Comparison of ENCODE assay signal across 28 cellular contexts in genomic region chr10:18066947-18067346, GRCh38.
"Had no signal": no experiment of that assay in that cellular context is flagged by ENCODE, and none has a peak within 500 bp of the region (broad histone marks: within the 10 kb centered on the region; RNA-seq: fewer than 3 reads in every experiment).

No MANE protein-coding gene starts in this region.

- H3K27me3 Mint-ChIP-seq: activated B cell treated with CpG ODN at 0.5 μM for 24 hours; activated CD8-positive, alpha-beta memory T cell treated with anti-CD3 and anti-CD28 coated beads, Interleukin-2, amount 10 ng/mL, durations not matched to agents 7 days and 5 days; activated CD8-positive, alpha-beta T cell treated with anti-CD3 and anti-CD28 coated beads for 36 hours; natural killer cell treated with Interleukin-12 subunit alpha and Interleukin-12 subunit beta and Interleukin-15 and Interleukin-18, amount 100 ng/mL, for 72 hours had no signal

- H3K36me3 Mint-ChIP-seq: activated CD8-positive, alpha-beta memory T cell treated with anti-CD3 and anti-CD28 coated beads, Interleukin-2, amount 10 ng/mL, durations not matched to agents 7 days and 5 days; activated naive CD4-positive, alpha-beta T cell treated with anti-CD3 and anti-CD28 coated beads, Interleukin-2, amount 50 U/mL, for 24 hours; natural killer cell treated with Interleukin-12 subunit alpha and Interleukin-12 subunit beta and Interleukin-15 and Interleukin-18, amount 100 ng/mL, for 72 hours; stimulated activated effector memory CD8-positive, alpha-beta T cell treated with anti-CD3 and anti-CD28 coated beads, Interleukin-12 subunit alpha, Interleukin-12 subunit beta, amount 100 ng/mL, for 72 hours had no signal

- ATAC-seq: activated CD8-positive, alpha-beta memory T cell treated with anti-CD3 and anti-CD28 coated beads, Interleukin-2, amount 10 ng/mL, durations not matched to agents 7 days and 5 days; activated CD8-positive, alpha-beta T cell treated with anti-CD3 and anti-CD28 coated beads for 36 hours; gastroesophageal sphincter; heart left ventricle; left lung; natural killer cell treated with Interleukin-12 subunit alpha and Interleukin-12 subunit beta and Interleukin-15 and Interleukin-18, amount 100 ng/mL, for 72 hours; pancreas; psoas muscle; right cardiac atrium; stimulated activated effector memory CD8-positive, alpha-beta T cell treated with anti-CD3 and anti-CD28 coated beads, Interleukin-12 subunit alpha, Interleukin-12 subunit beta, amount 100 ng/mL, for 72 hours had no signal

- H3K4me1 ChIP-seq: breast epithelium, esophagus squamous epithelium, gastroesophageal sphincter, heart left ventricle, left lung, pancreas, psoas muscle, stomach, suprapubic skin, tibial nerve had no signal

- H3K4me1 Mint-ChIP-seq: activated B cell treated with CpG ODN at 0.5 μM for 24 hours; activated CD8-positive, alpha-beta memory T cell treated with anti-CD3 and anti-CD28 coated beads, Interleukin-2, amount 10 ng/mL, durations not matched to agents 7 days and 5 days; activated naive CD4-positive, alpha-beta T cell treated with anti-CD3 and anti-CD28 coated beads, Interleukin-2, amount 50 U/mL, for 24 hours; stimulated activated effector memory CD8-positive, alpha-beta T cell treated with anti-CD3 and anti-CD28 coated beads, Interleukin-12 subunit alpha, Interleukin-12 subunit beta, amount 100 ng/mL, for 72 hours had no signal

- H3K9me3 ChIP-seq: breast epithelium, gastroesophageal sphincter, neutrophil, pancreas, psoas muscle, suprapubic skin had no signal

- H3K27me3 ChIP-seq: breast epithelium, esophagus squamous epithelium, gastroesophageal sphincter, heart left ventricle, left lung, neutrophil, pancreas, stomach, suprapubic skin, tibial nerve had no signal

- H3K27ac Mint-ChIP-seq: activated B cell treated with CpG ODN at 0.5 μM for 24 hours; activated CD8-positive, alpha-beta memory T cell treated with anti-CD3 and anti-CD28 coated beads, Interleukin-2, amount 10 ng/mL, durations not matched to agents 7 days and 5 days; activated CD8-positive, alpha-beta T cell treated with anti-CD3 and anti-CD28 coated beads for 36 hours; activated naive CD4-positive, alpha-beta T cell treated with anti-CD3 and anti-CD28 coated beads, Interleukin-2, amount 50 U/mL, for 24 hours; natural killer cell treated with Interleukin-12 subunit alpha and Interleukin-12 subunit beta and Interleukin-15 and Interleukin-18, amount 100 ng/mL, for 72 hours; stimulated activated effector memory CD8-positive, alpha-beta T cell treated with anti-CD3 and anti-CD28 coated beads, Interleukin-12 subunit alpha, Interleukin-12 subunit beta, amount 100 ng/mL, for 72 hours had no signal

- H3K27ac ChIP-seq: breast epithelium, coronary artery, esophagus squamous epithelium, gastroesophageal sphincter, heart left ventricle, left lung, neutrophil, pancreas, psoas muscle, stomach, suprapubic skin, tibial nerve had no signal

- DNase-seq: activated B cell treated with CpG ODN at 0.5 μM for 24 hours; activated CD4-positive, alpha-beta T cell treated with anti-CD3 and anti-CD28 coated beads for 48 hours; activated CD8-positive, alpha-beta memory T cell treated with anti-CD3 and anti-CD28 coated beads, Interleukin-2, amount 10 ng/mL, durations not matched to agents 7 days and 5 days; activated CD8-positive, alpha-beta T cell treated with anti-CD3 and anti-CD28 coated beads for 36 hours; activated effector memory CD4-positive, alpha-beta T cell treated with anti-CD3 and anti-CD28 coated beads, Interleukin-2, amount 50 U/mL, for 16 hours; activated T-cell treated with anti-CD3 and anti-CD28 coated beads for 4 hours; anterior cingulate cortex; esophagus squamous epithelium; heart left ventricle; left lung; midbrain; pancreas; psoas muscle; right cardiac atrium; small intestine; stimulated activated CD4-positive, alpha-beta T cell treated with anti-CD3 and anti-CD28 coated beads, Interleukin-2, amount 100 ng/mL, for 24 hours; stomach; T-helper 1 cell had no signal

- H3K4me3 ChIP-seq: breast epithelium, coronary artery, esophagus squamous epithelium, gastroesophageal sphincter, heart left ventricle, left lung, lung, pancreas, psoas muscle, stomach, suprapubic skin, tibial nerve had no signal

- H3K4me3 Mint-ChIP-seq: activated B cell treated with CpG ODN at 0.5 μM for 24 hours; activated CD8-positive, alpha-beta memory T cell treated with anti-CD3 and anti-CD28 coated beads, Interleukin-2, amount 10 ng/mL, durations not matched to agents 7 days and 5 days; activated CD8-positive, alpha-beta T cell treated with anti-CD3 and anti-CD28 coated beads for 36 hours; activated naive CD4-positive, alpha-beta T cell treated with anti-CD3 and anti-CD28 coated beads, Interleukin-2, amount 50 U/mL, for 24 hours; natural killer cell treated with Interleukin-12 subunit alpha and Interleukin-12 subunit beta and Interleukin-15 and Interleukin-18, amount 100 ng/mL, for 72 hours; stimulated activated effector memory CD8-positive, alpha-beta T cell treated with anti-CD3 and anti-CD28 coated beads, Interleukin-12 subunit alpha, Interleukin-12 subunit beta, amount 100 ng/mL, for 72 hours had no signal

- H3K9me3 Mint-ChIP-seq: activated B cell treated with CpG ODN at 0.5 μM for 24 hours; activated naive CD4-positive, alpha-beta T cell treated with anti-CD3 and anti-CD28 coated beads, Interleukin-2, amount 50 U/mL, for 24 hours; natural killer cell treated with Interleukin-12 subunit alpha and Interleukin-12 subunit beta and Interleukin-15 and Interleukin-18, amount 100 ng/mL, for 72 hours had no signal
